In genomic region chr17:4159761-4160160, GRCh38 we compare ENCODE assay signal across 1 cellular context.
TF ChIP-seq lines count a peak whose summit lies in the region.

No MANE protein-coding gene starts in this region.

TF ChIP-seq in HepG2, 621 proteins besides CTCF, POLR2A, EP300 and RAD21:
- TF ChIP-seq GMEB1 (CRISPR knock-in tag; IDR thresholded peaks at IDR 0.05; ENCODE audit: borderline replicate concordance) (no peak), ZC3H13 (CRISPR knock-in tag; IDR thresholded peaks at IDR 0.05) (no peak), MAFK (conservative IDR thresholded peaks at IDR 0.05 in 1 of 2, IDR thresholded peaks at IDR 0.05 in 1 of 2; ENCODE audit: low read length in 2 of 2) (peak in 1 of 2 experiments; percentile 13; a peak in 2 of 4 replicates), MAFF (IDR thresholded peaks at IDR 0.05; ENCODE audit: low read depth, low read length) (peak; percentile 3; the same call in 1 of the 2 replicates), MBNL3 (CRISPR knock-in tag; conservative IDR thresholded peaks at IDR 0.05) (no peak)
TF ChIP-seq in HepG2: peak in this region for 2.
